Comparison of ENCODE assay signal across 18 cellular contexts in the genomic region with DNA sequence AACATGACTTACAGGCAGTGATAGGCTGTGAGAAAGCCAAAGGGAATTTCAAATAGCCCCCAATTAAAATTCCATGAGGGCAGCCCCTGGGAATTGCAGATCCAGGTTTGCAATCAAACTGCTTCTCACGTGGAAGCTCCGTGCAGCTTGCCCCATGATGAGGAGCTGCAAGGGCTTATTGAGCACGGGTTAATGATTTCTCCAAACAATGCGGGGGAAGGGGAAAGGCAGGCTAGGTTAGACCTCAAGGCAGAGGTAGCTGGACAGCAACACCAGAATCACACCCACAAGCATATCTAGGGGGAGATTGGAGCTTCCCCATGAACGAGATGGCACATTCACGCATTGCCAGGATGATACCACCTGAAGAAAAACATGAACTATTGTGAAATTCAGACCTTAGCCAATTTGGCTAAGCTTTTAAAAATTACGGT. TPM values are rescaled to one million over a fixed set of nuclear protein-coding genes. Genes with fewer than 3 reads are reported as not detected.
DNase-seq lines count a peak whose midpoint lies in the region; ATAC-seq, FAIRE-seq and TF ChIP-seq lines count a peak whose summit lies in the region.
"Had no signal": no experiment of that assay in that cellular context is flagged by ENCODE, and none has a peak within 500 bp of the region (broad histone marks: within the 10 kb centered on the region; RNA-seq: fewer than 3 reads in every experiment).

No MANE protein-coding gene starts in this region.

- DNase-seq in ELF-1 (ENCODE audit: low read depth, low spot score) (peak; percentile 68), kidney glomerular epithelial cell (lab: John Stamatoyannopoulos, UW) (peak; percentile 87), retina (peak; percentile 17), GM12892 (ENCODE audit: insufficient read length) (no peak), CD14-positive monocyte (ENCODE audit: low spot score) (no peak), OCI-M1 (lab: John Stamatoyannopoulos, UW) (no peak)
- DNase-seq in activated T-helper 1 cell treated with anti-CD3 and anti-CD28 coated beads, Interleukin-12 subunit alpha, Interleukin-12 subunit beta, Interleukin-2, Interleukin-4 antibody, amounts not matched to agents 30 ng/mL and 10 ng/mL and 1 ng/mL, durations not matched to agents 14 hours and 24 hours and 36 hours (ENCODE audit: low spot score): no peak
- DNase-seq: activated T-cell treated with anti-CD3 and anti-CD28 coated beads for 4 hours, BE2C, DMS153, Karpas-422, NCI-H1105, NCI-H748 treated with DMSO at 0.1 percent for 48 hours, pancreas had no signal

- intact Hi-C loops in CD14-positive monocyte (cut with micrococcal nuclease): loop anchor here (10.0 kb wide), 3 partner anchors 93 to 303 kb away; no protein-coding TSS in a partner anchor
- intact Hi-C loops in activated T-helper 1 cell treated with anti-CD3 and anti-CD28 coated beads, Interleukin-12 subunit alpha, Interleukin-12 subunit beta, Interleukin-2, Interleukin-4 antibody, amounts not matched to agents 30 ng/mL and 10 ng/mL and 1 ng/mL, durations not matched to agents 14 hours and 24 hours and 36 hours (cut with micrococcal nuclease): no loop called here

- no peak for FAIRE-seq in GM12892 (lab: Jason Lieb, UNC)
- FAIRE-seq: bronchial epithelial cell, keratinocyte, pancreas had no signal

- H3K27ac Mint-ChIP-seq in CD14-positive monocyte: no peak overlapping the region
- no peak overlapping the region for H3K27ac Mint-ChIP-seq in activated T-helper 1 cell treated with anti-CD3 and anti-CD28 coated beads, Interleukin-12 subunit alpha, Interleukin-12 subunit beta, Interleukin-2, Interleukin-4 antibody, amounts not matched to agents 30 ng/mL and 10 ng/mL and 1 ng/mL, durations not matched to agents 14 hours and 24 hours and 36 hours
- H3K27ac Mint-ChIP-seq: activated naive CD8-positive, alpha-beta T cell had no signal

- no peak for ATAC-seq in SK-N-SH treated with all-trans-retinoic acid at 6 μM for 48 hours
- ATAC-seq: pancreas had no signal

- H3K9me3 Mint-ChIP-seq in CD14-positive monocyte: no peaks in the 10 kb centered on the region
- no peaks in the 10 kb centered on the region for H3K9me3 Mint-ChIP-seq in activated T-helper 1 cell treated with anti-CD3 and anti-CD28 coated beads, Interleukin-12 subunit alpha, Interleukin-12 subunit beta, Interleukin-2, Interleukin-4 antibody, amounts not matched to agents 30 ng/mL and 10 ng/mL and 1 ng/mL, durations not matched to agents 14 hours and 24 hours and 36 hours

- no peak overlapping the region for H3K4me3 Mint-ChIP-seq in CD14-positive monocyte
- H3K4me3 Mint-ChIP-seq in activated T-helper 1 cell treated with anti-CD3 and anti-CD28 coated beads, Interleukin-12 subunit alpha, Interleukin-12 subunit beta, Interleukin-2, Interleukin-4 antibody, amounts not matched to agents 30 ng/mL and 10 ng/mL and 1 ng/mL, durations not matched to agents 14 hours and 24 hours and 36 hours: no peak overlapping the region
- H3K4me3 Mint-ChIP-seq: activated naive CD8-positive, alpha-beta T cell had no signal

- peaks cover 26% of the 10 kb centered on the region for H3K4me1 Mint-ChIP-seq in CD14-positive monocyte
- H3K4me1 Mint-ChIP-seq in activated T-helper 1 cell treated with anti-CD3 and anti-CD28 coated beads, Interleukin-12 subunit alpha, Interleukin-12 subunit beta, Interleukin-2, Interleukin-4 antibody, amounts not matched to agents 30 ng/mL and 10 ng/mL and 1 ng/mL, durations not matched to agents 14 hours and 24 hours and 36 hours (ENCODE audit: low read depth): peaks cover 25% of the 10 kb centered on the region

- TF ChIP-seq CTCF in CD14-positive monocyte (IDR thresholded peaks at IDR 0.05): no peak

- TF ChIP-seq POLR2A in GM12892 (IDR thresholded peaks at IDR 0.05; ENCODE audit: low read depth, low read length): no peak

- peaks cover 15 to 20% of the 10 kb centered on the region in 2 donors for H3K36me3 Mint-ChIP-seq in CD14-positive monocyte
- H3K36me3 Mint-ChIP-seq in activated T-helper 1 cell treated with anti-CD3 and anti-CD28 coated beads, Interleukin-12 subunit alpha, Interleukin-12 subunit beta, Interleukin-2, Interleukin-4 antibody, amounts not matched to agents 30 ng/mL and 10 ng/mL and 1 ng/mL, durations not matched to agents 14 hours and 24 hours and 36 hours (ENCODE audit: low read depth): peaks cover 5% of the 10 kb centered on the region

- no peaks in the 10 kb centered on the region for H3K27me3 Mint-ChIP-seq in CD14-positive monocyte (ENCODE audit: low read depth in 3 of 3)
- H3K27me3 Mint-ChIP-seq in activated T-helper 1 cell treated with anti-CD3 and anti-CD28 coated beads, Interleukin-12 subunit alpha, Interleukin-12 subunit beta, Interleukin-2, Interleukin-4 antibody, amounts not matched to agents 30 ng/mL and 10 ng/mL and 1 ng/mL, durations not matched to agents 14 hours and 24 hours and 36 hours (ENCODE audit: insufficient read depth): peaks cover 6% of the 10 kb centered on the region

TF ChIP-seq in SK-N-SH treated with all-trans-retinoic acid at 6 μM for 48 hours, 23 proteins besides CTCF, POLR2A, EP300 and RAD21:
- TF ChIP-seq ESRRG (CRISPR knock-in tag; IDR thresholded peaks at IDR 0.05) (no peak), RARB (CRISPR knock-in tag; IDR thresholded peaks at IDR 0.05) (no peak), ISL1 (CRISPR knock-in tag; IDR thresholded peaks at IDR 0.05) (peak; percentile 45)

RNA-seq across cellular contexts. Expression of a gene that starts 5.0 kb away (rescaled TPM):
- 0.47 TPM for polyA plus RNA-seq in GM12892 (2012; ENCODE audit: missing spikeins)
- 100 to 1,000 TPM; 653 to 880 TPM for polyA plus RNA-seq in CD14-positive monocyte
- 108 and 115 TPM in 2 replicates for total RNA-seq in activated T-helper 1 cell treated with anti-CD3 and anti-CD28 coated beads, Interleukin-12 subunit alpha, Interleukin-12 subunit beta, Interleukin-2, Interleukin-4 antibody, amounts not matched to agents 30 ng/mL and 10 ng/mL and 1 ng/mL, durations not matched to agents 14 hours and 24 hours and 36 hours

Comparison
In these comparisons a context has a peak if more than half of its experiments do, and no peak if none do; other contexts are left out.
1. DNase-seq: peak in ELF-1 (single experiment), kidney glomerular epithelial cell (single experiment) and retina (single experiment); none in GM12892 (single experiment), CD14-positive monocyte (single experiment), OCI-M1 (single experiment) and activated T-helper 1 cell treated with anti-CD3 and anti-CD28 coated beads, Interleukin-12 subunit alpha, Interleukin-12 subunit beta, Interleukin-2, Interleukin-4 antibody, amounts not matched to agents 30 ng/mL and 10 ng/mL and 1 ng/mL, durations not matched to agents 14 hours and 24 hours and 36 hours (single experiment).